Comparison of ENCODE assay signal across 22 cellular contexts in genomic region chr6:106199331-106199730, GRCh38.
"Had no signal": no experiment of that assay in that cellular context is flagged by ENCODE, and none has a peak within 500 bp of the region (broad histone marks: within the 10 kb centered on the region; RNA-seq: fewer than 3 reads in every experiment).

No MANE protein-coding gene starts in this region.

- H3K9me3 Mint-ChIP-seq: activated T-cell treated with anti-CD3 and anti-CD28 coated beads, Interleukin-2, amount 50 U/mL, for 4 hours had no signal

- H3K27ac ChIP-seq: gastrocnemius medialis, heart right ventricle, left lung, neutrophil, tibial artery, uterus had no signal

- H3K27ac Mint-ChIP-seq: activated CD4-positive, alpha-beta memory T cell treated with anti-CD3 and anti-CD28 coated beads for 36 hours; activated naive CD4-positive, alpha-beta T cell treated with anti-CD3 and anti-CD28 coated beads, Interleukin-2, amount 50 U/mL, for 72 hours had no signal

- DNase-seq: activated CD4-positive, alpha-beta memory T cell treated with anti-CD3 and anti-CD28 coated beads for 36 hours; activated CD4-positive, alpha-beta T cell treated with anti-CD3 and anti-CD28 coated beads for 1 hour; activated effector memory CD4-positive, alpha-beta T cell treated with Interleukin-2 at 50 U/mL for 16 hours; activated T-cell treated with anti-CD3 and anti-CD28 coated beads, Interleukin-2, amount 50 U/mL, for 4 hours; amygdala; effector memory CD4-positive, alpha-beta T cell; gastrocnemius medialis; heart right ventricle; islet precursor cell; left lung; mucosa of descending colon; naive thymus-derived CD4-positive, alpha-beta T cell; retina; stimulated activated CD4-positive, alpha-beta T cell treated with anti-CD3 and anti-CD28 coated beads, Interleukin-15, amount 100 ng/mL, for 24 hours; stimulated activated CD4-positive, alpha-beta T cell treated with anti-CD3 and anti-CD28 coated beads, Interleukin-4, amount 100 ng/mL, for 24 hours; stimulated activated naive CD4-positive, alpha-beta T cell; T-helper 1 cell; tibial artery; uterus had no signal

- H3K9me3 ChIP-seq: gastrocnemius medialis, heart right ventricle, left lung, mucosa of descending colon, neutrophil, tibial artery, uterus had no signal

- ATAC-seq: activated T-cell treated with anti-CD3 and anti-CD28 coated beads, Interleukin-2, amount 50 U/mL, for 4 hours; gastrocnemius medialis; heart right ventricle; left lung; mucosa of descending colon; naive thymus-derived CD4-positive, alpha-beta T cell had no signal

- H3K4me3 Mint-ChIP-seq: activated CD4-positive, alpha-beta memory T cell treated with anti-CD3 and anti-CD28 coated beads for 36 hours; activated T-cell treated with anti-CD3 and anti-CD28 coated beads, Interleukin-2, amount 50 U/mL, for 4 hours; naive thymus-derived CD4-positive, alpha-beta T cell had no signal

- H3K27me3 Mint-ChIP-seq: activated CD4-positive, alpha-beta memory T cell treated with anti-CD3 and anti-CD28 coated beads for 36 hours; naive thymus-derived CD4-positive, alpha-beta T cell had no signal

- H3K27me3 ChIP-seq: brain microvascular endothelial cell, gastrocnemius medialis, heart right ventricle, left lung, neutrophil, tibial artery, uterus had no signal

- H3K4me3 ChIP-seq: gastrocnemius medialis, heart right ventricle, left lung, mucosa of descending colon, tibial artery, uterus had no signal

- H3K4me1 ChIP-seq: gastrocnemius medialis, tibial artery, uterus had no signal

- H3K36me3 ChIP-seq: brain microvascular endothelial cell, uterus had no signal
